1 cellular context compared by ENCODE assay signal in the genomic region with DNA sequence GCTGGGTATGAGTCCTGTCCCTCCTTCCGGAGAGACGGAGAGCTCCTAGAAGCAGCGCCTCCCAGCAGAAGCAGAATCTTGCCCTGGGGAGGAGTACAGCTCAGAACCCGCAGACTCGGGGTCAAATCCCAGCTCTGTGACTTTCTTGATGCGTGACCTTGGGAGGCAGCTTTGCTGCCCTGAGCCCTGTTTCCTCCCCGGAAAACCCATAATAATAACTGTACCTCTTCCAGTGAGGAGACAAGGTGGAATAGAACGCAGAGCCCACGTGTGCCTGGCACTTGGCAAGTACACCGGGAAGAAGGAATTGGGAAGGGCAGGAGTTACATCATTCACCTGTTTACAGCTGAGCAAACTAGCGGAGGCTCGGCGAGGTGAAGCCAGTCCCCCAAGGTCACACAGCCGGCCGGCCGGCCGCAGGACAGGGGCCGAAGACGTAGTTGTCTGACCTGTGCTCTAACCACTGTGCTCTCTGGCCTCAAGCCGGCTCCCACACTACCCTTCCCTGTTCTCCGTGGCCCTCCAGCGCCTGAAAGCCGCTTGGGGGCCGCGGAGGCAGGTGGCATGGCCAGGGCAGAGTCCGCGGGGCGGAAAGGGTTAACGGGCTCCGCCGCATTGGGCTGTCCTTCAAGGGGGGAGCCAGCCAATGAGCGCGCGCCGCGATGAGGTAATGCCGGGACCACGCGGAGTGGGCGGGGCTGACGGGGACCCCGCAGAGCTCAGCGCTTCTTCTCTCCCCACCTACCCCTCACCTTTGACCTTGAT.
TF ChIP-seq lines count a peak whose summit lies in the region.

No MANE protein-coding gene starts in this region.

TF ChIP-seq in HepG2, 621 proteins besides CTCF, POLR2A, EP300 and RAD21 (continued from another document and continues in another):
- TF ChIP-seq, protein P1, sequence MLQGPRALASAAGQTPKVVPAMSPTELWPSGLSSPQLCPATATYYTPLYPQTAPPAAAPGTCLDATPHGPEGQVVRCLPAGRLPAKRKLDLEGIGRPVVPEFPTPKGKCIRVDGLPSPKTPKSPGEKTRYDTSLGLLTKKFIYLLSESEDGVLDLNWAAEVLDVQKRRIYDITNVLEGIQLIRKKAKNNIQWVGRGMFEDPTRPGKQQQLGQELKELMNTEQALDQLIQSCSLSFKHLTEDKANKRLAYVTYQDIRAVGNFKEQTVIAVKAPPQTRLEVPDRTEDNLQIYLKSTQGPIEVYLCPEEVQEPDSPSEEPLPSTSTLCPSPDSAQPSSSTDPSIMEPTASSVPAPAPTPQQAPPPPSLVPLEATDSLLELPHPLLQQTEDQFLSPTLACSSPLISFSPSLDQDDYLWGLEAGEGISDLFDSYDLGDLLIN (CRISPR knock-in tag; IDR thresholded peaks at IDR 0.05; ENCODE audit: borderline replicate concordance): 0 out of 2 replicates have a peak, but pooled peaks have one; percentile 58
- 0 out of 2 replicates have a peak, but pooled peaks have one; percentile 69 for TF ChIP-seq KLF13 (CRISPR knock-in tag; IDR thresholded peaks at IDR 0.05)
- no peak for TF ChIP-seq ZFAT (CRISPR knock-in tag; conservative IDR thresholded peaks at IDR 0.05)
- 0 out of 2 replicates have a peak, but pooled peaks have one; percentile 12 for TF ChIP-seq ERF (CRISPR knock-in tag; IDR thresholded peaks at IDR 0.05)
- TF ChIP-seq, protein P2, sequence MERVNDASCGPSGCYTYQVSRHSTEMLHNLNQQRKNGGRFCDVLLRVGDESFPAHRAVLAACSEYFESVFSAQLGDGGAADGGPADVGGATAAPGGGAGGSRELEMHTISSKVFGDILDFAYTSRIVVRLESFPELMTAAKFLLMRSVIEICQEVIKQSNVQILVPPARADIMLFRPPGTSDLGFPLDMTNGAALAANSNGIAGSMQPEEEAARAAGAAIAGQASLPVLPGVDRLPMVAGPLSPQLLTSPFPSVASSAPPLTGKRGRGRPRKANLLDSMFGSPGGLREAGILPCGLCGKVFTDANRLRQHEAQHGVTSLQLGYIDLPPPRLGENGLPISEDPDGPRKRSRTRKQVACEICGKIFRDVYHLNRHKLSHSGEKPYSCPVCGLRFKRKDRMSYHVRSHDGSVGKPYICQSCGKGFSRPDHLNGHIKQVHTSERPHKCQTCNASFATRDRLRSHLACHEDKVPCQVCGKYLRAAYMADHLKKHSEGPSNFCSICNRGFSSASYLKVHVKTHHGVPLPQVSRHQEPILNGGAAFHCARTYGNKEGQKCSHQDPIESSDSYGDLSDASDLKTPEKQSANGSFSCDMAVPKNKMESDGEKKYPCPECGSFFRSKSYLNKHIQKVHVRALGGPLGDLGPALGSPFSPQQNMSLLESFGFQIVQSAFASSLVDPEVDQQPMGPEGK (CRISPR knock-in tag; IDR thresholded peaks at IDR 0.05): peak; percentile 89
- TF ChIP-seq, protein P3, sequence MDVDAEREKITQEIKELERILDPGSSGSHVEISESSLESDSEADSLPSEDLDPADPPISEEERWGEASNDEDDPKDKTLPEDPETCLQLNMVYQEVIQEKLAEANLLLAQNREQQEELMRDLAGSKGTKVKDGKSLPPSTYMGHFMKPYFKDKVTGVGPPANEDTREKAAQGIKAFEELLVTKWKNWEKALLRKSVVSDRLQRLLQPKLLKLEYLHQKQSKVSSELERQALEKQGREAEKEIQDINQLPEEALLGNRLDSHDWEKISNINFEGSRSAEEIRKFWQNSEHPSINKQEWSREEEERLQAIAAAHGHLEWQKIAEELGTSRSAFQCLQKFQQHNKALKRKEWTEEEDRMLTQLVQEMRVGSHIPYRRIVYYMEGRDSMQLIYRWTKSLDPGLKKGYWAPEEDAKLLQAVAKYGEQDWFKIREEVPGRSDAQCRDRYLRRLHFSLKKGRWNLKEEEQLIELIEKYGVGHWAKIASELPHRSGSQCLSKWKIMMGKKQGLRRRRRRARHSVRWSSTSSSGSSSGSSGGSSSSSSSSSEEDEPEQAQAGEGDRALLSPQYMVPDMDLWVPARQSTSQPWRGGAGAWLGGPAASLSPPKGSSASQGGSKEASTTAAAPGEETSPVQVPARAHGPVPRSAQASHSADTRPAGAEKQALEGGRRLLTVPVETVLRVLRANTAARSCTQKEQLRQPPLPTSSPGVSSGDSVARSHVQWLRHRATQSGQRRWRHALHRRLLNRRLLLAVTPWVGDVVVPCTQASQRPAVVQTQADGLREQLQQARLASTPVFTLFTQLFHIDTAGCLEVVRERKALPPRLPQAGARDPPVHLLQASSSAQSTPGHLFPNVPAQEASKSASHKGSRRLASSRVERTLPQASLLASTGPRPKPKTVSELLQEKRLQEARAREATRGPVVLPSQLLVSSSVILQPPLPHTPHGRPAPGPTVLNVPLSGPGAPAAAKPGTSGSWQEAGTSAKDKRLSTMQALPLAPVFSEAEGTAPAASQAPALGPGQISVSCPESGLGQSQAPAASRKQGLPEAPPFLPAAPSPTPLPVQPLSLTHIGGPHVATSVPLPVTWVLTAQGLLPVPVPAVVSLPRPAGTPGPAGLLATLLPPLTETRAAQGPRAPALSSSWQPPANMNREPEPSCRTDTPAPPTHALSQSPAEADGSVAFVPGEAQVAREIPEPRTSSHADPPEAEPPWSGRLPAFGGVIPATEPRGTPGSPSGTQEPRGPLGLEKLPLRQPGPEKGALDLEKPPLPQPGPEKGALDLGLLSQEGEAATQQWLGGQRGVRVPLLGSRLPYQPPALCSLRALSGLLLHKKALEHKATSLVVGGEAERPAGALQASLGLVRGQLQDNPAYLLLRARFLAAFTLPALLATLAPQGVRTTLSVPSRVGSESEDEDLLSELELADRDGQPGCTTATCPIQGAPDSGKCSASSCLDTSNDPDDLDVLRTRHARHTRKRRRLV (CRISPR knock-in tag; IDR thresholded peaks at IDR 0.05): peak; percentile 94; the same call in 1 of the 2 replicates
- no peak; the same call in 1 of the 2 replicates for TF ChIP-seq AHR (CRISPR knock-in tag; IDR thresholded peaks at IDR 0.05)
- TF ChIP-seq HCFC1 (IDR thresholded peaks at IDR 0.05; ENCODE audit: low read depth, low read length): no peak
- no peak; the same call in 1 of the 2 replicates for TF ChIP-seq NFATC3 (CRISPR knock-in tag; IDR thresholded peaks at IDR 0.05)
- TF ChIP-seq KDM6A (CRISPR knock-in tag; IDR thresholded peaks at IDR 0.05; ENCODE audit: low read depth): no peak
- no peak for TF ChIP-seq DNMT1 (CRISPR knock-in tag; IDR thresholded peaks at IDR 0.05)
- TF ChIP-seq ZFY (CRISPR knock-in tag; IDR thresholded peaks at IDR 0.05): no peak
- no peak for TF ChIP-seq ZFP62 (CRISPR knock-in tag; IDR thresholded peaks at IDR 0.05)
- peak; percentile 89 for TF ChIP-seq HNRNPK (IDR thresholded peaks at IDR 0.05; ENCODE audit: low read depth, low read length, poor library complexity, severe bottlenecking)
- peak; percentile 54 for TF ChIP-seq XRCC5 (optimal IDR thresholded peaks at IDR 0.05; ENCODE audit: low read length)
- no peak for TF ChIP-seq NFE2 (CRISPR knock-in tag; IDR thresholded peaks at IDR 0.05)
- no peak for TF ChIP-seq ATF1 (CRISPR knock-in tag; IDR thresholded peaks at IDR 0.05)
- TF ChIP-seq, protein P4, sequence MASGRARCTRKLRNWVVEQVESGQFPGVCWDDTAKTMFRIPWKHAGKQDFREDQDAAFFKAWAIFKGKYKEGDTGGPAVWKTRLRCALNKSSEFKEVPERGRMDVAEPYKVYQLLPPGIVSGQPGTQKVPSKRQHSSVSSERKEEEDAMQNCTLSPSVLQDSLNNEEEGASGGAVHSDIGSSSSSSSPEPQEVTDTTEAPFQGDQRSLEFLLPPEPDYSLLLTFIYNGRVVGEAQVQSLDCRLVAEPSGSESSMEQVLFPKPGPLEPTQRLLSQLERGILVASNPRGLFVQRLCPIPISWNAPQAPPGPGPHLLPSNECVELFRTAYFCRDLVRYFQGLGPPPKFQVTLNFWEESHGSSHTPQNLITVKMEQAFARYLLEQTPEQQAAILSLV (CRISPR knock-in tag; IDR thresholded peaks at IDR 0.05; ENCODE audit: borderline replicate concordance): no peak; the same call in 1 of the 2 replicates
- TF ChIP-seq, protein P5, sequence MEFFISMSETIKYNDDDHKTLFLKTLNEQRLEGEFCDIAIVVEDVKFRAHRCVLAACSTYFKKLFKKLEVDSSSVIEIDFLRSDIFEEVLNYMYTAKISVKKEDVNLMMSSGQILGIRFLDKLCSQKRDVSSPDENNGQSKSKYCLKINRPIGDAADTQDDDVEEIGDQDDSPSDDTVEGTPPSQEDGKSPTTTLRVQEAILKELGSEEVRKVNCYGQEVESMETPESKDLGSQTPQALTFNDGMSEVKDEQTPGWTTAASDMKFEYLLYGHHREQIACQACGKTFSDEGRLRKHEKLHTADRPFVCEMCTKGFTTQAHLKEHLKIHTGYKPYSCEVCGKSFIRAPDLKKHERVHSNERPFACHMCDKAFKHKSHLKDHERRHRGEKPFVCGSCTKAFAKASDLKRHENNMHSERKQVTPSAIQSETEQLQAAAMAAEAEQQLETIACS (CRISPR knock-in tag; IDR thresholded peaks at IDR 0.05): no peak; the same call in 1 of the 2 replicates
- TF ChIP-seq, protein P6, sequence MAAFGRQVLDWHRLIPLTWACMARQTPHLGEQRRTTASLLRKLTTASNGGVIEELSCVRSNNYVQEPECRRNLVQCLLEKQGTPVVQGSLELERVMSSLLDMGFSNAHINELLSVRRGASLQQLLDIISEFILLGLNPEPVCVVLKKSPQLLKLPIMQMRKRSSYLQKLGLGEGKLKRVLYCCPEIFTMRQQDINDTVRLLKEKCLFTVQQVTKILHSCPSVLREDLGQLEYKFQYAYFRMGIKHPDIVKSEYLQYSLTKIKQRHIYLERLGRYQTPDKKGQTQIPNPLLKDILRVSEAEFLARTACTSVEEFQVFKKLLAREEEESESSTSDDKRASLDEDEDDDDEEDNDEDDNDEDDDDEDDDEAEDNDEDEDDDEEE (CRISPR knock-in tag; IDR thresholded peaks at IDR 0.05): no peak
- TF ChIP-seq HNRNPUL1 (IDR thresholded peaks at IDR 0.05; ENCODE audit: low read depth, low read length): 0 out of 2 replicates have a peak, but pooled peaks have one; percentile 20
- TF ChIP-seq GABPA (IDR thresholded peaks at IDR 0.05; ENCODE audit: low read depth, low read length): no peak
- TF ChIP-seq GABPA (CRISPR knock-in tag; IDR thresholded peaks at IDR 0.05; ENCODE audit: low read depth): no peak
- no peak; the same call in 1 of the 2 replicates for TF ChIP-seq ISX (CRISPR knock-in tag; conservative IDR thresholded peaks at IDR 0.05)
- 0 out of 2 replicates have a peak, but pooled peaks have one; percentile 25 for TF ChIP-seq ZNF724P (CRISPR knock-in tag; IDR thresholded peaks at IDR 0.05; ENCODE audit: borderline replicate concordance)
- TF ChIP-seq ZNF761 (CRISPR knock-in tag; conservative IDR thresholded peaks at IDR 0.05): no peak
- TF ChIP-seq, protein P7, sequence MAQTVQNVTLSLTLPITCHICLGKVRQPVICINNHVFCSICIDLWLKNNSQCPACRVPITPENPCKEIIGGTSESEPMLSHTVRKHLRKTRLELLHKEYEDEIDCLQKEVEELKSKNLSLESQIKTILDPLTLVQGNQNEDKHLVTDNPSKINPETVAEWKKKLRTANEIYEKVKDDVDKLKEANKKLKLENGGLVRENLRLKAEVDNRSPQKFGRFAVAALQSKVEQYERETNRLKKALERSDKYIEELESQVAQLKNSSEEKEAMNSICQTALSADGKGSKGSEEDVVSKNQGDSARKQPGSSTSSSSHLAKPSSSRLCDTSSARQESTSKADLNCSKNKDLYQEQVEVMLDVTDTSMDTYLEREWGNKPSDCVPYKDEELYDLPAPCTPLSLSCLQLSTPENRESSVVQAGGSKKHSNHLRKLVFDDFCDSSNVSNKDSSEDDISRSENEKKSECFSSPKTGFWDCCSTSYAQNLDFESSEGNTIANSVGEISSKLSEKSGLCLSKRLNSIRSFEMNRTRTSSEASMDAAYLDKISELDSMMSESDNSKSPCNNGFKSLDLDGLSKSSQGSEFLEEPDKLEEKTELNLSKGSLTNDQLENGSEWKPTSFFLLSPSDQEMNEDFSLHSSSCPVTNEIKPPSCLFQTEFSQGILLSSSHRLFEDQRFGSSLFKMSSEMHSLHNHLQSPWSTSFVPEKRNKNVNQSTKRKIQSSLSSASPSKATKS (CRISPR knock-in tag; IDR thresholded peaks at IDR 0.05): no peak
- peak; percentile 82 for TF ChIP-seq FOXK1 (CRISPR knock-in tag; IDR thresholded peaks at IDR 0.05; ENCODE audit: borderline replicate concordance, low read depth)
- TF ChIP-seq, protein P8, sequence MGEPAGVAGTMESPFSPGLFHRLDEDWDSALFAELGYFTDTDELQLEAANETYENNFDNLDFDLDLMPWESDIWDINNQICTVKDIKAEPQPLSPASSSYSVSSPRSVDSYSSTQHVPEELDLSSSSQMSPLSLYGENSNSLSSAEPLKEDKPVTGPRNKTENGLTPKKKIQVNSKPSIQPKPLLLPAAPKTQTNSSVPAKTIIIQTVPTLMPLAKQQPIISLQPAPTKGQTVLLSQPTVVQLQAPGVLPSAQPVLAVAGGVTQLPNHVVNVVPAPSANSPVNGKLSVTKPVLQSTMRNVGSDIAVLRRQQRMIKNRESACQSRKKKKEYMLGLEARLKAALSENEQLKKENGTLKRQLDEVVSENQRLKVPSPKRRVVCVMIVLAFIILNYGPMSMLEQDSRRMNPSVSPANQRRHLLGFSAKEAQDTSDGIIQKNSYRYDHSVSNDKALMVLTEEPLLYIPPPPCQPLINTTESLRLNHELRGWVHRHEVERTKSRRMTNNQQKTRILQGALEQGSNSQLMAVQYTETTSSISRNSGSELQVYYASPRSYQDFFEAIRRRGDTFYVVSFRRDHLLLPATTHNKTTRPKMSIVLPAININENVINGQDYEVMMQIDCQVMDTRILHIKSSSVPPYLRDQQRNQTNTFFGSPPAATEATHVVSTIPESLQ (CRISPR knock-in tag; conservative IDR thresholded peaks at IDR 0.05): no peak; the same call in 1 of the 2 replicates
- TF ChIP-seq, protein P9, sequence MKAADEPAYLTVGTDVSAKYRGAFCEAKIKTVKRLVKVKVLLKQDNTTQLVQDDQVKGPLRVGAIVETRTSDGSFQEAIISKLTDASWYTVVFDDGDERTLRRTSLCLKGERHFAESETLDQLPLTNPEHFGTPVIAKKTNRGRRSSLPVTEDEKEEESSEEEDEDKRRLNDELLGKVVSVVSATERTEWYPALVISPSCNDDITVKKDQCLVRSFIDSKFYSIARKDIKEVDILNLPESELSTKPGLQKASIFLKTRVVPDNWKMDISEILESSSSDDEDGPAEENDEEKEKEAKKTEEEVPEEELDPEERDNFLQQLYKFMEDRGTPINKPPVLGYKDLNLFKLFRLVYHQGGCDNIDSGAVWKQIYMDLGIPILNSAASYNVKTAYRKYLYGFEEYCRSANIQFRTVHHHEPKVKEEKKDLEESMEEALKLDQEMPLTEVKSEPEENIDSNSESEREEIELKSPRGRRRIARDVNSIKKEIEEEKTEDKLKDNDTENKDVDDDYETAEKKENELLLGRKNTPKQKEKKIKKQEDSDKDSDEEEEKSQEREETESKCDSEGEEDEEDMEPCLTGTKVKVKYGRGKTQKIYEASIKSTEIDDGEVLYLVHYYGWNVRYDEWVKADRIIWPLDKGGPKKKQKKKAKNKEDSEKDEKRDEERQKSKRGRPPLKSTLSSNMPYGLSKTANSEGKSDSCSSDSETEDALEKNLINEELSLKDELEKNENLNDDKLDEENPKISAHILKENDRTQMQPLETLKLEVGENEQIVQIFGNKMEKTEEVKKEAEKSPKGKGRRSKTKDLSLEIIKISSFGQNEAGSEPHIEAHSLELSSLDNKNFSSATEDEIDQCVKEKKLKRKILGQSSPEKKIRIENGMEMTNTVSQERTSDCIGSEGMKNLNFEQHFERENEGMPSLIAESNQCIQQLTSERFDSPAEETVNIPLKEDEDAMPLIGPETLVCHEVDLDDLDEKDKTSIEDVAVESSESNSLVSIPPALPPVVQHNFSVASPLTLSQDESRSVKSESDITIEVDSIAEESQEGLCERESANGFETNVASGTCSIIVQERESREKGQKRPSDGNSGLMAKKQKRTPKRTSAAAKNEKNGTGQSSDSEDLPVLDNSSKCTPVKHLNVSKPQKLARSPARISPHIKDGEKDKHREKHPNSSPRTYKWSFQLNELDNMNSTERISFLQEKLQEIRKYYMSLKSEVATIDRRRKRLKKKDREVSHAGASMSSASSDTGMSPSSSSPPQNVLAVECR (CRISPR knock-in tag; IDR thresholded peaks at IDR 0.05; ENCODE audit: borderline replicate concordance): peak; percentile 77; the same call in 1 of the 2 replicates
